1 cellular context compared by ENCODE assay signal in the genomic region with DNA sequence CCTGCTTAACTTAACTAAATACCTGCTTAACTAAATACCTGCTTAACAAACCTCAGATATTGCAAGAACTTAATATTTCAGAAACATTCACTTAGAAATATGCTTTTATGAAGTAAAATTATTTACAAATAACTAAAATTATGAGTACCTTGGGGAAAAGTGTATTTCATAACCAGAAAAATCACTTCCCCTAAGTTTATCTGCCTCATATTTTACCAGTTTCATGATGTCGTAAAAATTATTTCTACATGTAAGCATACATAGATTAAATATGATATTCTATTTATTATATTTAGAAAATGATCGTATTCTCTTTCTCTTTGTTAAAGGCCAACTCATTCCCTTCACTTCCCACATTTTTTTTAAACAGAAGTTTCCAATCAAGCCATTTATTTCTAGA.
TF ChIP-seq lines count a peak whose summit lies in the region.

No MANE protein-coding gene starts in this region.

TF ChIP-seq in WTC11, 78 proteins besides CTCF, POLR2A, EP300 and RAD21 (continued from another document):
- TF ChIP-seq, protein P1, sequence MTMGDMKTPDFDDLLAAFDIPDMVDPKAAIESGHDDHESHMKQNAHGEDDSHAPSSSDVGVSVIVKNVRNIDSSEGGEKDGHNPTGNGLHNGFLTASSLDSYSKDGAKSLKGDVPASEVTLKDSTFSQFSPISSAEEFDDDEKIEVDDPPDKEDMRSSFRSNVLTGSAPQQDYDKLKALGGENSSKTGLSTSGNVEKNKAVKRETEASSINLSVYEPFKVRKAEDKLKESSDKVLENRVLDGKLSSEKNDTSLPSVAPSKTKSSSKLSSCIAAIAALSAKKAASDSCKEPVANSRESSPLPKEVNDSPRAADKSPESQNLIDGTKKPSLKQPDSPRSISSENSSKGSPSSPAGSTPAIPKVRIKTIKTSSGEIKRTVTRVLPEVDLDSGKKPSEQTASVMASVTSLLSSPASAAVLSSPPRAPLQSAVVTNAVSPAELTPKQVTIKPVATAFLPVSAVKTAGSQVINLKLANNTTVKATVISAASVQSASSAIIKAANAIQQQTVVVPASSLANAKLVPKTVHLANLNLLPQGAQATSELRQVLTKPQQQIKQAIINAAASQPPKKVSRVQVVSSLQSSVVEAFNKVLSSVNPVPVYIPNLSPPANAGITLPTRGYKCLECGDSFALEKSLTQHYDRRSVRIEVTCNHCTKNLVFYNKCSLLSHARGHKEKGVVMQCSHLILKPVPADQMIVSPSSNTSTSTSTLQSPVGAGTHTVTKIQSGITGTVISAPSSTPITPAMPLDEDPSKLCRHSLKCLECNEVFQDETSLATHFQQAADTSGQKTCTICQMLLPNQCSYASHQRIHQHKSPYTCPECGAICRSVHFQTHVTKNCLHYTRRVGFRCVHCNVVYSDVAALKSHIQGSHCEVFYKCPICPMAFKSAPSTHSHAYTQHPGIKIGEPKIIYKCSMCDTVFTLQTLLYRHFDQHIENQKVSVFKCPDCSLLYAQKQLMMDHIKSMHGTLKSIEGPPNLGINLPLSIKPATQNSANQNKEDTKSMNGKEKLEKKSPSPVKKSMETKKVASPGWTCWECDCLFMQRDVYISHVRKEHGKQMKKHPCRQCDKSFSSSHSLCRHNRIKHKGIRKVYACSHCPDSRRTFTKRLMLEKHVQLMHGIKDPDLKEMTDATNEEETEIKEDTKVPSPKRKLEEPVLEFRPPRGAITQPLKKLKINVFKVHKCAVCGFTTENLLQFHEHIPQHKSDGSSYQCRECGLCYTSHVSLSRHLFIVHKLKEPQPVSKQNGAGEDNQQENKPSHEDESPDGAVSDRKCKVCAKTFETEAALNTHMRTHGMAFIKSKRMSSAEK (CRISPR knock-in tag; IDR thresholded peaks at IDR 0.05; ENCODE audit: borderline replicate concordance) = no peak
- TF ChIP-seq, protein P2, sequence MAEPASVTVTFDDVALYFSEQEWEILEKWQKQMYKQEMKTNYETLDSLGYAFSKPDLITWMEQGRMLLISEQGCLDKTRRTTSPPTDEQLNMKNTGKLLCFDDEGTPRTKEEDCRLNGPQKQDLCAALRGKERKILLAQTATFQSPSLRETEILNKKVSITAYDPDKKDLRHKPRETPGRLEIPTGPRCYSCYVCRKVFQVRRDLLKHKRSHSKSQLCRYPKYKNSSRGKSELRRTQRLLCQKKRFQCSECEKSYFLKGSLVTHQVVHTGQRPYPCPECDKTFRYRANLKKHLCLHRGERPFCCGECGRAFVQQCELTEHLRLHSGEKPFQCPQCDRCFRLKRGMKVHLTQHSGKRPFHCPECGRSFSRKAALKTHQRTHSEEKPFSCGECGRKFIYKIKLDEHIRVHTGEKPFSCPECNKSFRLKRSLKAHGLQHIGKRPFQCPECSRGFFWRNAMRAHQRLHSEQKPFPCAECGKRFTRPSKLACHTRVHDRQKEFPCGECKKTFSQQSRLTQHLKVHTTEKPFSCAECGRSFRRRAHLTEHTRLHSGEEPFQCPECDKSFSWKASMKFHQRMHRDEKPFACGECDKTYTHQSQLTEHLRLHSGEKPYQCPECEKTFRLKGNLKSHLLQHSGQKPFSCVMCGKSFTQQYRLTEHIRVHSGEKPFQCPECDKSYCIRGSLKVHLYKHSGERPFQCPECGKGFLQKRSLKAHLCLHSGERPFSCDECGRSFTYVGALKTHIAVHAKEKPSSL (CRISPR knock-in tag; conservative IDR thresholded peaks at IDR 0.05) = no peak
- TF ChIP-seq ETV6 (CRISPR knock-in tag; IDR thresholded peaks at IDR 0.05) = no peak
- TF ChIP-seq MYBL2 (CRISPR knock-in tag; IDR thresholded peaks at IDR 0.05) = no peak
- TF ChIP-seq TP53 (CRISPR knock-in tag; IDR thresholded peaks at IDR 0.05) = no peak
